In the genomic region with DNA sequence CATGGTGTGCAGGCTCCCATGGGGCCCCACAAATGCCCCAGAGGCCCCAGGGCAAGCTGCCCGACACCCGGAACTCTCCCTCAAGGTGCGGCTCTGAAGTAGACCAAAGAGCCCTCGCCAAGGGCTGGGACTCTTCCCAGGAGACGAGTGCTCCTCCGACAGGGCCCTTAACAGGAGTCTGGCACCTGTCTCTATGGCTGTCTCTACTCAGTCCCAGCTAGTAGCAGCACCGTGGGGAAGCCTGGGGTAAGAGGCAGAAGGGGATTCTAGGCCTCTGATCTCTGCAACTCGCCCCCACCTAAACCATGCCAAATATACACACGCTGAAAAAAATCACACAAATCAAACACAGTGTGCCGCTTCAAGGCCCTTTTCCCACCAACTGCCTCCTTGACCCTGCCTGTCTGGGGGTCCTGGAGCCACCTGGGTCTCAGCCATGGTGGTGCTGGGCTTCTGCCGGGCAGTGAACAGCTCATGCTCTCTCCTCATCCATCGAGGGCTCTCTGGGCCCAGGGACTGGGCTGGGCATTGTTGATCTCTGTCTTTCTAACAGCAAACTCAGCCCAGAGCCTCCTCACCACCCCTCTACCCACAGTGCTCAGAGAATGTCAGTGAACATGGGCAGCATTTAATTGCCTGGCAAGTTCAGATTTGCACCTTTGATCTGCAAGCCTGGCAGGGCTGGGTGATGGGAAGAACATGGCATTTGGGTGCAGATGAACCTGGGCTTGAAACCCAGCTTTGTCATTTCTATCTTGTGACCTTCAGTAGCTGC, we compare ENCODE assay signal across 21 cellular contexts. TPM values are rescaled to one million over a fixed set of nuclear protein-coding genes. Genes with fewer than 3 reads are reported as not detected.
DNase-seq lines count a peak whose midpoint lies in the region; ATAC-seq and TF ChIP-seq lines count a peak whose summit lies in the region.
"Had no signal": no experiment of that assay in that cellular context is flagged by ENCODE, and none has a peak within 500 bp of the region (broad histone marks: within the 10 kb centered on the region; RNA-seq: fewer than 3 reads in every experiment).

No MANE protein-coding gene starts in this region.

- H3K36me3 ChIP-seq in RWPE2 (ENCODE audit: low read depth) (no peaks in the 10 kb centered on the region), esophagus squamous epithelium (no peaks in the 10 kb centered on the region), spleen (no peaks in the 10 kb centered on the region), left ventricle myocardium inferior (no peaks in the 10 kb centered on the region)
- H3K36me3 ChIP-seq: colonic mucosa, right atrium auricular region had no signal

- TF ChIP-seq POLR2A in esophagus squamous epithelium (IDR thresholded peaks at IDR 0.05) (no peak), spleen (IDR thresholded peaks at IDR 0.05) (no peak)

- H3K4me1 ChIP-seq in RWPE2 (ENCODE audit: insufficient read depth, poor library complexity, severe bottlenecking) (peaks cover 38% of the 10 kb centered on the region), esophagus squamous epithelium (peaks cover 19 to 83% (median 22%) of the 10 kb centered on the region in 3 donors), spleen (no peaks in the 10 kb centered on the region), left ventricle myocardium inferior (no peaks in the 10 kb centered on the region)
- H3K4me1 ChIP-seq: colonic mucosa, right atrium auricular region had no signal

- H3K27ac ChIP-seq in RWPE2 (ENCODE audit: poor library complexity, severe bottlenecking) (peak overlapping the region; percentile 91), esophagus squamous epithelium (peak overlapping the region; percentile 72 to 93 (median 90)), spleen (no peak overlapping the region), left ventricle myocardium inferior (replicated peaks) (no peak overlapping the region)
- H3K27ac ChIP-seq: right atrium auricular region had no signal

- H3K4me3 ChIP-seq in RWPE2 (ENCODE audit: severe bottlenecking) (no peak overlapping the region), esophagus squamous epithelium (no peak overlapping the region), spleen (no peak overlapping the region), left ventricle myocardium inferior (no peak overlapping the region)
- H3K4me3 ChIP-seq: colonic mucosa, right atrium auricular region had no signal

- no peak for ATAC-seq in RWPE2 (ENCODE audit: low read depth)
- no peak for ATAC-seq in GM18498 (IDR thresholded peaks at IDR 0.05; ENCODE audit: unreplicated experiment)
- ATAC-seq in HG02623 (IDR thresholded peaks at IDR 0.05; ENCODE audit: unreplicated experiment): no peak

- no peak for TF ChIP-seq CTCF in RWPE2 (IDR thresholded peaks at IDR 0.05; ENCODE audit: poor library complexity, severe bottlenecking)
- no peak for TF ChIP-seq CTCF in esophagus squamous epithelium (IDR thresholded peaks at IDR 0.05)
- TF ChIP-seq CTCF in spleen (IDR thresholded peaks at IDR 0.05 in 8 of 11, conservative IDR thresholded peaks at IDR 0.05 in 3 of 11): no peak
- TF ChIP-seq CTCF in left ventricle myocardium inferior (IDR thresholded peaks at IDR 0.05; ENCODE audit: borderline replicate concordance): no peak

- intact Hi-C loops in esophagus squamous epithelium (cut with DNase I) (no loop called here), spleen (cut with DNase I; ENCODE audit: low total_unique reads) (no loop called here), left ventricle myocardium inferior (cut with micrococcal nuclease) (no loop called here)

- H3K9me3 ChIP-seq in RWPE2 (ENCODE audit: severe bottlenecking): no peaks in the 10 kb centered on the region
- no peaks in the 10 kb centered on the region for H3K9me3 ChIP-seq in esophagus squamous epithelium
- no peaks in the 10 kb centered on the region for H3K9me3 ChIP-seq in spleen
- no peaks in the 10 kb centered on the region for H3K9me3 ChIP-seq in left ventricle myocardium inferior (replicated peaks)
- H3K9me3 ChIP-seq: colonic mucosa, right atrium auricular region had no signal

- H3K27me3 ChIP-seq in RWPE2 (ENCODE audit: insufficient read depth, poor library complexity, severe bottlenecking) (no peaks in the 10 kb centered on the region), esophagus squamous epithelium (no peaks in the 10 kb centered on the region), spleen (replicated peaks in 1 of 7) (no peaks in the 10 kb centered on the region), left ventricle myocardium inferior (ENCODE audit: low read depth) (no peaks in the 10 kb centered on the region)
- H3K27me3 ChIP-seq: colonic mucosa, right atrium auricular region had no signal

- DNase-seq in RWPE2 (ENCODE audit: low spot score): no peak
- DNase-seq in esophagus squamous epithelium (lab: John Stamatoyannopoulos, UW): no peak
- peak; percentile 43 for DNase-seq in mesenteric fat pad (ENCODE audit: low spot score)
- peak; percentile 51 for DNase-seq in spleen
- DNase-seq in NK-92 treated with Interleukin-12 subunit alpha and Interleukin-12 subunit beta, amount 100 ng/mL, for 24 hours (lab: John Stamatoyannopoulos, UW): no peak
- no peak for DNase-seq in left ventricle myocardium inferior
- DNase-seq: activated CD4-positive, alpha-beta T cell treated with anti-CD3 and anti-CD28 coated beads for 1 hour; activated gamma-delta T cell treated with Interleukin-2 at 50 U/mL for 16 hours; activated T-cell treated with anti-CD3 and anti-CD28 coated beads, Interleukin-2, amount 50 U/mL, for 1 hour; colonic mucosa; KBM-7; NCI-H1436 treated with DMSO at 0.1 percent for 48 hours; NCI-H2171; Right ventricle myocardium superior; stimulated activated CD4-positive, alpha-beta T cell treated with anti-CD3 and anti-CD28 coated beads, Interleukin-15, amount 100 ng/mL, for 24 hours; stimulated activated CD8-positive, alpha-beta memory T cell treated with anti-CD3 and anti-CD28 coated beads, Interleukin-4, amount 100 ng/mL, for 48 hours; substantia nigra; SW 1271 had no signal

- 25 to 54% methylated on average over 4 to 10 of the region's 12 CpGs for WGBS in esophagus squamous epithelium, 2 donors
- 85 to 92% (median 88%) methylated on average over 11 to 12 of the region's 12 CpGs for WGBS in spleen, 5 donors

RNA-seq across cellular contexts. Expression of gene SDC1, which starts 46.3 kb away (rescaled TPM):
- total RNA-seq in esophagus squamous epithelium (100 to 1,000 TPM; 355 to 757 (median 496) TPM), mesenteric fat pad (2.3 TPM), spleen (10 to 100 TPM in 6 of 7 donors, 1 to 10 TPM in 1; 6.0 to 43.8 (median 21.7) TPM), left ventricle myocardium inferior (0.41 TPM)
- 1 to 10 TPM in 1 of 3 donors, under 1 TPM in 2; 0.54 to 3.5 (median 0.85) TPM for polyA plus RNA-seq in spleen

Comparison
In these comparisons a context has a peak if more than half of its experiments do, and no peak if none do; other contexts are left out.
1. DNase-seq: peak in mesenteric fat pad (single experiment) and spleen (single experiment); none in RWPE2 (single experiment), esophagus squamous epithelium (single experiment), NK-92 treated with Interleukin-12 subunit alpha and Interleukin-12 subunit beta, amount 100 ng/mL, for 24 hours (single experiment) and left ventricle myocardium inferior (single experiment).
2. H3K27ac ChIP-seq: peak in RWPE2 (single experiment) and esophagus squamous epithelium (4 of 4); none in spleen (0 of 8) and left ventricle myocardium inferior (single experiment).
3. RNA of gene SDC1, which starts 46.3 kb away (total RNA-seq): 355 to 757 TPM in esophagus squamous epithelium; 6.0 to 43.8 TPM in spleen, 2.3 TPM in mesenteric fat pad (single experiment) and 0.41 TPM in left ventricle myocardium inferior (single experiment); every median in the first group is over 4 times any median in the second.